ENCODE assay signal across 8 cellular contexts in genomic region chr15:55588070-55588817, GRCh38. TPM values are rescaled to one million over a fixed set of nuclear protein-coding genes. Genes with fewer than 3 reads are reported as not detected.
DNase-seq lines count a peak whose midpoint lies in the region; ATAC-seq lines count a peak whose summit lies in the region.

PYGO1 (minus strand) TSS chr15:55588345; CDS start chr15:55587883, 462 bp downstream.

- H3K4me1 Mint-ChIP-seq in activated CD8-positive, alpha-beta memory T cell treated with anti-CD3 and anti-CD28 coated beads, Interleukin-2, amount 10 ng/mL, durations not matched to agents 7 days and 5 days = peaks cover 2% of the 10 kb centered on the region
- no peaks in the 10 kb centered on the region for H3K4me1 Mint-ChIP-seq in stimulated activated naive CD8-positive, alpha-beta T cell treated with anti-CD3 and anti-CD28 coated beads, Interleukin-15, amount 100 ng/mL, for 72 hours

- no peak within 1 kb of the TSS for H3K27ac Mint-ChIP-seq in activated CD8-positive, alpha-beta memory T cell treated with anti-CD3 and anti-CD28 coated beads, Interleukin-2, amount 10 ng/mL, durations not matched to agents 7 days and 5 days
- no peak within 1 kb of the TSS for H3K27ac Mint-ChIP-seq in stimulated activated naive CD8-positive, alpha-beta T cell treated with anti-CD3 and anti-CD28 coated beads, Interleukin-15, amount 100 ng/mL, for 72 hours

- peak within 1 kb of the TSS; percentile 37 to 56 for H3K27ac ChIP-seq in mucosa of rectum (ENCODE audit: low read depth in 2 of 2, low read length in 2 of 2)

- H3K36me3 ChIP-seq in mucosa of rectum (ENCODE audit: control insufficient read depth in 2 of 2, insufficient read depth in 2 of 2, low read length in 2 of 2) = no peaks in the 10 kb centered on the region

- no peaks in the 10 kb centered on the region for H3K36me3 Mint-ChIP-seq in activated CD8-positive, alpha-beta memory T cell treated with anti-CD3 and anti-CD28 coated beads, Interleukin-2, amount 10 ng/mL, durations not matched to agents 7 days and 5 days

- H3K9me3 ChIP-seq in mucosa of rectum (ENCODE audit: control insufficient read depth in 2 of 2, low read length in 2 of 2) = peaks cover 0 to 3% of the 10 kb centered on the region in 2 donors

- peak within 1 kb of the TSS; percentile 61 to 63 for H3K4me3 ChIP-seq in mucosa of rectum (ENCODE audit: low read length in 2 of 2)

- peaks cover 46% of the 10 kb centered on the region for H3K27me3 Mint-ChIP-seq in activated CD8-positive, alpha-beta memory T cell treated with anti-CD3 and anti-CD28 coated beads, Interleukin-2, amount 10 ng/mL, durations not matched to agents 7 days and 5 days
- peaks cover 46% of the 10 kb centered on the region for H3K27me3 Mint-ChIP-seq in stimulated activated naive CD8-positive, alpha-beta T cell treated with anti-CD3 and anti-CD28 coated beads, Interleukin-15, amount 100 ng/mL, for 72 hours

- ATAC-seq in GM21723 (IDR thresholded peaks at IDR 0.05; ENCODE audit: unreplicated experiment) = peak; percentile 73
- peak; percentile 61 for ATAC-seq in activated CD8-positive, alpha-beta memory T cell treated with anti-CD3 and anti-CD28 coated beads, Interleukin-2, amount 10 ng/mL, durations not matched to agents 7 days and 5 days
- peak; percentile 54 for ATAC-seq in esophagus mucosa
- peak; percentile 81 for ATAC-seq in stimulated activated naive CD8-positive, alpha-beta T cell treated with anti-CD3 and anti-CD28 coated beads, Interleukin-15, amount 100 ng/mL, for 72 hours
- no peak for ATAC-seq in HG02970 (IDR thresholded peaks at IDR 0.05; ENCODE audit: low FRiP score, unreplicated experiment)

- DNase-seq in DMS53 treated with DMSO at 0.1 percent for 48 hours (lab: John Stamatoyannopoulos, UW; ENCODE audit: unreplicated experiment) (peak; percentile 5), NCI-H2171 (lab: John Stamatoyannopoulos, UW) (peak; percentile 46)
- peak; percentile 46 for DNase-seq in activated CD8-positive, alpha-beta memory T cell treated with anti-CD3 and anti-CD28 coated beads, Interleukin-2, amount 10 ng/mL, durations not matched to agents 7 days and 5 days
- DNase-seq in stimulated activated naive CD8-positive, alpha-beta T cell treated with anti-CD3 and anti-CD28 coated beads, Interleukin-15, amount 100 ng/mL, for 72 hours = peak; percentile 39 to 49

- H3K27me3 ChIP-seq in mucosa of rectum (ENCODE audit: control insufficient read depth in 2 of 2, insufficient read depth in 2 of 2, low read length in 2 of 2) = peaks cover 30 to 39% of the 10 kb centered on the region in 2 donors

- H3K4me3 Mint-ChIP-seq in activated CD8-positive, alpha-beta memory T cell treated with anti-CD3 and anti-CD28 coated beads, Interleukin-2, amount 10 ng/mL, durations not matched to agents 7 days and 5 days = peak within 1 kb of the TSS; percentile 27
- H3K4me3 Mint-ChIP-seq in stimulated activated naive CD8-positive, alpha-beta T cell treated with anti-CD3 and anti-CD28 coated beads, Interleukin-15, amount 100 ng/mL, for 72 hours = peak within 1 kb of the TSS; percentile 69 to 77

- CTCF ChIA-PET in activated CD8-positive, alpha-beta memory T cell treated with anti-CD3 and anti-CD28 coated beads, Interleukin-2, amount 10 ng/mL, durations not matched to agents 7 days and 5 days (lab: Charles Lee) = interaction anchor here (1.0 kb wide), 1 partner anchor 50 kb away, joined by 3 read pairs; no protein-coding TSS in a partner anchor

- no peaks in the 10 kb centered on the region for H3K9me3 Mint-ChIP-seq in activated CD8-positive, alpha-beta memory T cell treated with anti-CD3 and anti-CD28 coated beads, Interleukin-2, amount 10 ng/mL, durations not matched to agents 7 days and 5 days (ENCODE audit: low read depth)
- no peaks in the 10 kb centered on the region for H3K9me3 Mint-ChIP-seq in stimulated activated naive CD8-positive, alpha-beta T cell treated with anti-CD3 and anti-CD28 coated beads, Interleukin-15, amount 100 ng/mL, for 72 hours

- H3K4me1 ChIP-seq in mucosa of rectum (ENCODE audit: control insufficient read depth in 2 of 2, insufficient read depth in 2 of 2, low read length in 2 of 2) = no peaks in the 10 kb centered on the region

- peak within 1 kb of the TSS in 1 of 2 donors; percentile 43 for H3K9ac ChIP-seq in mucosa of rectum (ENCODE audit: low read depth in 1 of 2, low read length in 2 of 2)

RNA-seq across cellular contexts. Expression of gene PYGO1, which starts in this region (rescaled TPM):
- total RNA-seq in activated CD8-positive, alpha-beta memory T cell treated with anti-CD3 and anti-CD28 coated beads, Interleukin-2, amount 10 ng/mL, durations not matched to agents 7 days and 5 days = not detected
- 1.8 TPM for total RNA-seq in esophagus mucosa

Comparison
In these comparisons a context has a peak if more than half of its experiments do, and no peak if none do; other contexts are left out.
1. Peak in DNase-seq and ATAC-seq in activated CD8-positive, alpha-beta memory T cell treated with anti-CD3 and anti-CD28 coated beads, Interleukin-2, amount 10 ng/mL, durations not matched to agents 7 days and 5 days; RNA of the gene not detected or under 1 TPM.